Comparison of ENCODE assay signal across 1 cellular context in genomic region chr3:152245498-152246175, GRCh38.
TF ChIP-seq lines count a peak whose summit lies in the region.

No MANE protein-coding gene starts in this region.

TF ChIP-seq in K562, 482 proteins besides CTCF, POLR2A, EP300 and RAD21 (continued from another document):
- no peak for TF ChIP-seq CEBPZ (IDR thresholded peaks at IDR 0.05; ENCODE audit: borderline replicate concordance, low read depth, low read length)
- no peak for TF ChIP-seq DMBX1 (CRISPR knock-in tag; IDR thresholded peaks at IDR 0.05; ENCODE audit: borderline replicate concordance)
- TF ChIP-seq ZNF740 (CRISPR knock-in tag; IDR thresholded peaks at IDR 0.05): no peak
- no peak for TF ChIP-seq ZNF740 (tag; IDR thresholded peaks at IDR 0.05)
- no peak for TF ChIP-seq SIX5 (IDR thresholded peaks at IDR 0.05; ENCODE audit: borderline replicate concordance in 1 of 2, insufficient read depth in 1 of 2, low read depth in 1 of 2, low read length in 2 of 2)
- TF ChIP-seq HINFP (tag; conservative IDR thresholded peaks at IDR 0.05; ENCODE audit: low read depth): no peak
- peak; percentile 55 to 72; a peak in 3 of 4 replicates for TF ChIP-seq KDM1A (IDR thresholded peaks at IDR 0.05)
- TF ChIP-seq BACH1 (tag; IDR thresholded peaks at IDR 0.05): no peak
- no peak for TF ChIP-seq FOXK1 (CRISPR knock-in tag; IDR thresholded peaks at IDR 0.05; ENCODE audit: borderline replicate concordance)
- peak; percentile 80 for TF ChIP-seq CEBPB (tag; IDR thresholded peaks at IDR 0.05)
- TF ChIP-seq RUNX1 (IDR thresholded peaks at IDR 0.05; ENCODE audit: low read depth): no peak
- TF ChIP-seq LEF1 (IDR thresholded peaks at IDR 0.05): 0 out of 2 replicates have a peak, but pooled peaks have one; percentile 16
- TF ChIP-seq HMBOX1 (IDR thresholded peaks at IDR 0.05): peak; percentile 79
- TF ChIP-seq NBN (IDR thresholded peaks at IDR 0.05; ENCODE audit: low read depth): 0 out of 2 replicates have a peak, but pooled peaks have one; percentile 26
- TF ChIP-seq NFIC (IDR thresholded peaks at IDR 0.05): no peak
- no peak for TF ChIP-seq ZNF277 (CRISPR knock-in tag; IDR thresholded peaks at IDR 0.05; ENCODE audit: borderline replicate concordance)
- 0 out of 2 replicates have a peak, but pooled peaks have one; percentile 21 for TF ChIP-seq ZNF766 (CRISPR knock-in tag; conservative IDR thresholded peaks at IDR 0.05)
- no peak for TF ChIP-seq IRF2 (CRISPR knock-in tag; IDR thresholded peaks at IDR 0.05)
- peak in 1 of 2 experiments; percentile 58 for TF ChIP-seq AFF1 (IDR thresholded peaks at IDR 0.05; ENCODE audit: low read depth in 1 of 2, partially characterized antibody in 2 of 2)
- TF ChIP-seq CEBPG (CRISPR knock-in tag; IDR thresholded peaks at IDR 0.05): peak; percentile 17; the same call in 1 of the 2 replicates
- TF ChIP-seq CEBPG (tag; conservative IDR thresholded peaks at IDR 0.05 in 1 of 2, IDR thresholded peaks at IDR 0.05 in 1 of 2): peak; percentile 51 to 86
- 0 out of 2 replicates have a peak, but pooled peaks have one; percentile 38 for TF ChIP-seq BRD4 (IDR thresholded peaks at IDR 0.05)
- TF ChIP-seq SRSF3 (IDR thresholded peaks at IDR 0.05; ENCODE audit: insufficient read depth, low read length): no peak
- TF ChIP-seq ATF3 (IDR thresholded peaks at IDR 0.05): peak; percentile 26; the same call in 1 of the 2 replicates
- no peak for TF ChIP-seq ATF3 (CRISPR knock-in tag; conservative IDR thresholded peaks at IDR 0.05)
- TF ChIP-seq RCOR1 (IDR thresholded peaks at IDR 0.05; ENCODE audit: borderline replicate concordance in 1 of 2, low read depth in 2 of 2, low read length in 2 of 2): peak in 1 of 2 experiments; percentile 32; a peak in 1 of 4 replicates
- peak; percentile 17 for TF ChIP-seq CHD1 (IDR thresholded peaks at IDR 0.05; ENCODE audit: low read length)
- TF ChIP-seq HDAC1 (IDR thresholded peaks at IDR 0.05): 0 out of 4 replicates have a peak, but pooled peaks of 1 of the 2 experiments have one; percentile 31
TF ChIP-seq in K562: peak in this region for 16.
